ENCODE assay signal across 1 cellular context in genomic region chr3:25462495-25462894, GRCh38.
TF ChIP-seq lines count a peak whose summit lies in the region.

No MANE protein-coding gene starts in this region.

TF ChIP-seq in IMR-90, 13 proteins besides CTCF, POLR2A, EP300 and RAD21 (continued from another document):
- TF ChIP-seq MAFK (IDR thresholded peaks at IDR 0.05; ENCODE audit: low read depth, low read length): no peak
- TF ChIP-seq RCOR1 (IDR thresholded peaks at IDR 0.05; ENCODE audit: insufficient replicate concordance, low read length): no peak
- no peak for TF ChIP-seq RFX5 (IDR thresholded peaks at IDR 0.05; ENCODE audit: low read depth, low read length)
- TF ChIP-seq CHD1 (IDR thresholded peaks at IDR 0.05; ENCODE audit: low read depth, low read length): no peak
- TF ChIP-seq FOS (IDR thresholded peaks at IDR 0.05; ENCODE audit: low read depth, low read length): no peak
- no peak for TF ChIP-seq MAZ (IDR thresholded peaks at IDR 0.05; ENCODE audit: borderline replicate concordance, low read depth, low read length)
- no peak for TF ChIP-seq SMC3 (IDR thresholded peaks at IDR 0.05; ENCODE audit: low read depth, low read length)
- TF ChIP-seq MXI1 (IDR thresholded peaks at IDR 0.05; ENCODE audit: borderline replicate concordance, low read depth, low read length): no peak
- TF ChIP-seq ELK1 (IDR thresholded peaks at IDR 0.05; ENCODE audit: borderline replicate concordance, low read depth, low read length): no peak
- TF ChIP-seq BHLHE40 (IDR thresholded peaks at IDR 0.05; ENCODE audit: low read depth, low read length): no peak
- TF ChIP-seq CEBPB (IDR thresholded peaks at IDR 0.05; ENCODE audit: low read depth, low read length): no peak
- no peak for TF ChIP-seq USF2 (IDR thresholded peaks at IDR 0.05; ENCODE audit: low read depth, low read length)
